11 cellular contexts compared by ENCODE assay signal in the genomic region with DNA sequence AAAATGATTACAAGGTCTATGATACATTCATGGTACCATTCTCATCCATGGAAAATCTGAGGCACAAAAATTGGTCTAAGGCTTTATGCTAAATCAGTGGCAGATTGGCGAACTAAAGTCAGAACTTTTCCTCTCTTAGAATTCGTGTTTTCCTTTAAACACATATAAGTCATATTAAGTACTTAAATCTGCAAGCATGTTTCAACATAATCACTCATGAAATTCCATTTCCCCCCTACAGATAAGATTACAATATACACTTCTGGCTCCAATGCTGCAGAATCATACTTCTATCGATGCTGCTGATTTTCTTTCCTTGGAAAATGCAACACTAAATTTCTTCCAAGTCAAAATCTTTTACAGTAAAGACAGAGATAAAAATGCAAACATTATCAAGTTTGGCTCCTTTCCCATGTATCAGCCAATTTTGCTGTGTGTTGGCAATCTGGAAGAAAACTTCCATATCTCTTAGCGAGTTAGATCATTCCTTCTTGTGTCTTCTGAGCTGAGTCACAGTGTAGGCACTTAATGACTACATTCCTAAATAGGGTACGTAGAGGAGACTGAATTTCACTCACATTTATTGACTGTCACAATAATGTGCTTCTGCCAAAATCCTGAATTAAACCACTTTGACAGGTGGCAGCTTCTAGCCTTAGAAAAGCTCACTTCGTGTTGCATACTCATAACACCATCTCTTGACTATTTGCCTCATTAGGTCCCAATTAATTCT.
DNase-seq lines count a peak whose midpoint lies in the region; ATAC-seq and TF ChIP-seq lines count a peak whose summit lies in the region.
"Had no signal": no experiment of that assay in that cellular context is flagged by ENCODE, and none has a peak within 500 bp of the region (broad histone marks: within the 10 kb centered on the region; RNA-seq: fewer than 3 reads in every experiment).

No MANE protein-coding gene starts in this region.

- no peaks in the 10 kb centered on the region for H3K4me1 Mint-ChIP-seq in Caco-2 (ENCODE audit: low read depth, unreplicated experiment)
- H3K4me1 Mint-ChIP-seq in activated naive CD4-positive, alpha-beta T cell treated with anti-CD3 and anti-CD28 coated beads, Interleukin-2, amount 10 ng/mL, durations not matched to agents 7 days and 5 days = peaks cover 7% of the 10 kb centered on the region
- H3K4me1 Mint-ChIP-seq: WTC11 had no signal

- POLR2A ChIA-PET in Caco-2 (lab: Charles Lee) = no interaction called here

- no peaks in the 10 kb centered on the region for H3K36me3 Mint-ChIP-seq in Caco-2 (ENCODE audit: insufficient read depth, unreplicated experiment)
- no peaks in the 10 kb centered on the region for H3K36me3 Mint-ChIP-seq in activated naive CD4-positive, alpha-beta T cell treated with anti-CD3 and anti-CD28 coated beads, Interleukin-2, amount 10 ng/mL, durations not matched to agents 7 days and 5 days
- H3K36me3 Mint-ChIP-seq: WTC11 had no signal

- no peaks in the 10 kb centered on the region for H3K9me3 Mint-ChIP-seq in Caco-2 (ENCODE audit: unreplicated experiment)
- H3K9me3 Mint-ChIP-seq in activated naive CD4-positive, alpha-beta T cell treated with anti-CD3 and anti-CD28 coated beads, Interleukin-2, amount 10 ng/mL, durations not matched to agents 7 days and 5 days = no peaks in the 10 kb centered on the region
- H3K9me3 Mint-ChIP-seq: WTC11 had no signal

- peak; percentile 92 for ATAC-seq in RWPE2 (ENCODE audit: low read depth)
- peak; percentile 55 for ATAC-seq in sciatic nerve
- ATAC-seq: WTC11 had no signal

- CTCF ChIA-PET in Caco-2 (lab: Charles Lee) = no interaction called here
- CTCF ChIA-PET in activated naive CD4-positive, alpha-beta T cell treated with anti-CD3 and anti-CD28 coated beads, Interleukin-2, amount 10 ng/mL, durations not matched to agents 7 days and 5 days (lab: Charles Lee) = interaction anchor here (1.4 kb wide), 1 partner anchor 226 kb away, joined by 4 read pairs; no protein-coding TSS in a partner anchor

- peak overlapping the region; percentile 80 for H3K27ac ChIP-seq in RWPE2 (ENCODE audit: poor library complexity, severe bottlenecking)

- H3K36me3 ChIP-seq in RWPE2 (ENCODE audit: low read depth) = no peaks in the 10 kb centered on the region
- no peaks in the 10 kb centered on the region for H3K36me3 ChIP-seq in Caco-2 (ENCODE audit: control insufficient read depth, insufficient read depth, low read length)

- H3K4me3 ChIP-seq in RWPE2 (ENCODE audit: severe bottlenecking) (no peak overlapping the region), Caco-2 (ENCODE audit: low read depth, low read length) (no peak overlapping the region)

- H3K4me1 ChIP-seq in RWPE2 (ENCODE audit: insufficient read depth, poor library complexity, severe bottlenecking) (peaks cover 27% of the 10 kb centered on the region), Caco-2 (no peaks in the 10 kb centered on the region; the same call in 1 of the 2 replicates)

- intact Hi-C loops in sciatic nerve (cut with DNase I) = no loop called here
- intact Hi-C loops in Caco-2 (cut with micrococcal nuclease; ENCODE audit: unreplicated experiment) = no loop called here

- no TSS peak for BruUV-seq in Caco-2 (replicated peaks; lab: Mats Ljungman, UMichigan)

- H3K27me3 ChIP-seq in RWPE2 (ENCODE audit: insufficient read depth, poor library complexity, severe bottlenecking) = no peaks in the 10 kb centered on the region
- no peaks in the 10 kb centered on the region for H3K27me3 ChIP-seq in Caco-2 (replicated peaks; ENCODE audit: control insufficient read depth, insufficient read depth, low read length)

- no peak overlapping the region for H3K4me3 Mint-ChIP-seq in Caco-2 (ENCODE audit: unreplicated experiment)
- no peak overlapping the region for H3K4me3 Mint-ChIP-seq in activated naive CD4-positive, alpha-beta T cell treated with anti-CD3 and anti-CD28 coated beads, Interleukin-2, amount 10 ng/mL, durations not matched to agents 7 days and 5 days
- H3K4me3 Mint-ChIP-seq: WTC11 had no signal

- H3K27me3 Mint-ChIP-seq in Caco-2 (ENCODE audit: insufficient read depth, unreplicated experiment) = no peaks in the 10 kb centered on the region
- H3K27me3 Mint-ChIP-seq in activated naive CD4-positive, alpha-beta T cell treated with anti-CD3 and anti-CD28 coated beads, Interleukin-2, amount 10 ng/mL, durations not matched to agents 7 days and 5 days = peaks cover 4% of the 10 kb centered on the region

- TF ChIP-seq CTCF in RWPE2 (IDR thresholded peaks at IDR 0.05; ENCODE audit: poor library complexity, severe bottlenecking) (no peak), Caco-2 (IDR thresholded peaks at IDR 0.05; ENCODE audit: insufficient read depth in 1 of 2, low read depth in 1 of 2, low read length in 1 of 2, severe bottlenecking in 1 of 2, unreplicated experiment in 1 of 2) (no peak)

- peak; percentile 62 for DNase-seq in GM04504 (ENCODE audit: low read depth)
- DNase-seq in RWPE2 (ENCODE audit: low spot score) = no peak
- peak; percentile 68 for DNase-seq in fibroblast of the conjunctiva (ENCODE audit: low read depth)
- DNase-seq in sciatic nerve (ENCODE audit: low spot score) = no peak
- no peak for DNase-seq in Caco-2
- no peak for DNase-seq in activated naive CD4-positive, alpha-beta T cell treated with anti-CD3 and anti-CD28 coated beads, Interleukin-2, amount 10 ng/mL, durations not matched to agents 7 days and 5 days
- no peak for DNase-seq in NCI-H345 (lab: John Stamatoyannopoulos, UW)
- no peak for DNase-seq in central memory CD4-positive, alpha-beta T cell
- DNase-seq: activated gamma-delta T cell treated with Interleukin-2 at 50 U/mL for 16 hours; NK-92 treated with Interleukin-12 subunit alpha and Interleukin-12 subunit beta, amount 100 ng/mL, for 24 hours had no signal

- H3K9me3 ChIP-seq in RWPE2 (ENCODE audit: severe bottlenecking) = no peaks in the 10 kb centered on the region
- H3K9me3 ChIP-seq in Caco-2 = no peaks in the 10 kb centered on the region

- H3K27ac Mint-ChIP-seq in Caco-2 (ENCODE audit: unreplicated experiment) = no peak overlapping the region
- H3K27ac Mint-ChIP-seq in activated naive CD4-positive, alpha-beta T cell treated with anti-CD3 and anti-CD28 coated beads, Interleukin-2, amount 10 ng/mL, durations not matched to agents 7 days and 5 days = no peak overlapping the region
- H3K27ac Mint-ChIP-seq: WTC11 had no signal

Comparison
In these comparisons a context has a peak if more than half of its experiments do, and no peak if none do; other contexts are left out.
1. DNase-seq: peak in GM04504 (single experiment) and fibroblast of the conjunctiva (single experiment); none in RWPE2 (single experiment), sciatic nerve (single experiment), Caco-2 (0 of 2), activated naive CD4-positive, alpha-beta T cell treated with anti-CD3 and anti-CD28 coated beads, Interleukin-2, amount 10 ng/mL, durations not matched to agents 7 days and 5 days (single experiment), NCI-H345 (single experiment) and central memory CD4-positive, alpha-beta T cell (single experiment).